Comparison of ENCODE assay signal across 30 cellular contexts in the genomic region with DNA sequence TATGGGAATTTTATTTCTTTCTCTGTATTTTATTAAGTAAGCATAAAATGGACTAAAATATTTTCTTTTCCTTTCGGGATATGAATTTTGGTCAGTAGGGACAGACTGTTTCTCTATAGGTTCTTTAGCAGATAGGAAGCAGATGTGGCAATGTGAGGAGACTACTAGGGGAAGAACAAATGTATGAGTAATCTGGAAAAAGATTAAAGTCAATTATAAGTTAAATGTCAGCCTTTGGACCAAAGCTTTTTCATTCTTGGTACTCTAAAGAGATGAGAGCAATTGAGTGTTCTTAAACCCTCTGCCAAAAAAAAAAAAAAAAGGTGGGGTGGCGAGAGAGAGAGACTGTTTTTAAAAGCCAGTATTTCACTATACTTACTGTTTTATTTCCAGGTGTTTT.
DNase-seq lines count a peak whose midpoint lies in the region; ATAC-seq and TF ChIP-seq lines count a peak whose summit lies in the region.
"Had no signal": no experiment of that assay in that cellular context is flagged by ENCODE, and none has a peak within 500 bp of the region (broad histone marks: within the 10 kb centered on the region; RNA-seq: fewer than 3 reads in every experiment).

No MANE protein-coding gene starts in this region.

- DNase-seq in ELR (ENCODE audit: low read depth) (peak; percentile 6), SK-N-SH (no peak), fibroblast of gingiva (ENCODE audit: low read depth) (peak; percentile 44), skeletal muscle cell (ENCODE audit: low read depth) (peak; percentile 11), UCSD-AML1 (lab: John Stamatoyannopoulos, UW; ENCODE audit: unreplicated experiment) (no peak), retina (no peak), NCI-H1048 (lab: John Stamatoyannopoulos, UW) (no peak)
- DNase-seq in activated CD8-positive, alpha-beta T cell treated with anti-CD3 and anti-CD28 coated beads, Interleukin-2, amount 10 ng/mL, durations not matched to agents 7 days and 5 days: no peak
- DNase-seq: activated CD4-positive, alpha-beta T cell treated with anti-CD3 and anti-CD28 coated beads for 48 hours; anterior cingulate cortex; CD4-positive, CD25-positive, alpha-beta regulatory T cell; cortex of kidney; DND-41; Karpas-422; NCI-H1436; NCI-H748 treated with DMSO at 0.1 percent for 48 hours; occipital lobe; SHP77; stimulated activated naive CD4-positive, alpha-beta T cell treated with Interleukin-2 at 50 U/mL for 16 hours; SW 1271; T-helper 9 cell; WERI-Rb-1 had no signal

- no peaks in the 10 kb centered on the region for H3K36me3 Mint-ChIP-seq in activated CD8-positive, alpha-beta T cell treated with anti-CD3 and anti-CD28 coated beads, Interleukin-2, amount 10 ng/mL, durations not matched to agents 7 days and 5 days (ENCODE audit: low read depth)
- H3K36me3 Mint-ChIP-seq: activated naive CD4-positive, alpha-beta T cell treated with anti-CD3 and anti-CD28 coated beads, Interleukin-2, amount 50 U/mL, for 24 hours; CD4-positive, CD25-positive, alpha-beta regulatory T cell; natural killer cell treated with Interleukin-12 subunit alpha and Interleukin-12 subunit beta and Interleukin-15 and Interleukin-18, amount 100 ng/mL, for 72 hours had no signal

- no peak overlapping the region for H2AFZ ChIP-seq in SK-N-SH (ENCODE audit: low read depth)

- no peaks in the 10 kb centered on the region for H3K9me3 Mint-ChIP-seq in activated CD8-positive, alpha-beta T cell treated with anti-CD3 and anti-CD28 coated beads, Interleukin-2, amount 10 ng/mL, durations not matched to agents 7 days and 5 days (ENCODE audit: insufficient read depth)

- H3K27me3 Mint-ChIP-seq in activated CD8-positive, alpha-beta T cell treated with anti-CD3 and anti-CD28 coated beads, Interleukin-2, amount 10 ng/mL, durations not matched to agents 7 days and 5 days (ENCODE audit: low read depth): peaks cover 9% of the 10 kb centered on the region

- no peaks in the 10 kb centered on the region for H3K4me1 Mint-ChIP-seq in activated CD8-positive, alpha-beta T cell treated with anti-CD3 and anti-CD28 coated beads, Interleukin-2, amount 10 ng/mL, durations not matched to agents 7 days and 5 days (ENCODE audit: low read depth)
- H3K4me1 Mint-ChIP-seq: activated naive CD4-positive, alpha-beta T cell treated with anti-CD3 and anti-CD28 coated beads, Interleukin-2, amount 50 U/mL, for 24 hours; CD4-positive, CD25-positive, alpha-beta regulatory T cell had no signal

- TF ChIP-seq EP300 in SK-N-SH (IDR thresholded peaks at IDR 0.05; ENCODE audit: borderline replicate concordance in 1 of 2, low read depth in 1 of 2, low read length in 1 of 2): no peak

- no peak for TF ChIP-seq RAD21 in SK-N-SH (IDR thresholded peaks at IDR 0.05; ENCODE audit: low read length)

- H3K79me2 ChIP-seq in SK-N-SH (ENCODE audit: insufficient read depth): no peaks in the 10 kb centered on the region

- WGBS in SK-N-SH (ENCODE audit: low lambda C conversion rate): 48% methylated on average over 2 of the region's 2 CpGs

- POLR2A ChIA-PET in SK-N-SH (lab: Yijun Ruan, JAX): no interaction called here
- POLR2A ChIA-PET in activated CD8-positive, alpha-beta T cell treated with anti-CD3 and anti-CD28 coated beads, Interleukin-2, amount 10 ng/mL, durations not matched to agents 7 days and 5 days (lab: Charles Lee): no interaction called here

- H3K4me3 Mint-ChIP-seq in activated CD8-positive, alpha-beta T cell treated with anti-CD3 and anti-CD28 coated beads, Interleukin-2, amount 10 ng/mL, durations not matched to agents 7 days and 5 days: no peak overlapping the region
- H3K4me3 Mint-ChIP-seq: activated naive CD4-positive, alpha-beta T cell treated with anti-CD3 and anti-CD28 coated beads, Interleukin-2, amount 50 U/mL, for 24 hours; CD4-positive, CD25-positive, alpha-beta regulatory T cell; natural killer cell treated with Interleukin-12 subunit alpha and Interleukin-12 subunit beta and Interleukin-15 and Interleukin-18, amount 100 ng/mL, for 72 hours had no signal

- no peak overlapping the region for H3K4me3 ChIP-seq in SK-N-SH (ENCODE audit: low read depth in 2 of 2, low read length in 1 of 2)
- no peak overlapping the region for H3K4me3 ChIP-seq in skeletal muscle cell (ENCODE audit: low read depth, low read length)
- H3K4me3 ChIP-seq: cardiac muscle cell, HAP-1, smooth muscle cell had no signal

- no peaks in the 10 kb centered on the region for H3K27me3 ChIP-seq in SK-N-SH (ENCODE audit: insufficient read depth)
- H3K27me3 ChIP-seq: cardiac muscle cell had no signal

- H3K4me2 ChIP-seq in SK-N-SH: 0 out of 2 replicates have a peak overlapping the region, but pooled peaks have one; percentile 25
- H3K4me2 ChIP-seq: smooth muscle cell had no signal

- H3K9me2 ChIP-seq in SK-N-SH: no peaks in the 10 kb centered on the region

- H3F3A ChIP-seq in SK-N-SH (replicated peaks; ENCODE audit: insufficient read depth): peaks cover 23% of the 10 kb centered on the region

- no peaks in the 10 kb centered on the region for H4K20me1 ChIP-seq in SK-N-SH (ENCODE audit: insufficient read depth)

- no peak overlapping the region for H3K9ac ChIP-seq in SK-N-SH

- peak overlapping the region; percentile 36 to 63; a peak in 3 of 4 replicates for H3K27ac ChIP-seq in SK-N-SH (ENCODE audit: low read depth in 2 of 2, low read length in 1 of 2)
- H3K27ac ChIP-seq: cardiac muscle cell, WERI-Rb-1 had no signal

- no peak overlapping the region for H3K27ac Mint-ChIP-seq in activated CD8-positive, alpha-beta T cell treated with anti-CD3 and anti-CD28 coated beads, Interleukin-2, amount 10 ng/mL, durations not matched to agents 7 days and 5 days
- H3K27ac Mint-ChIP-seq: activated naive CD4-positive, alpha-beta T cell treated with anti-CD3 and anti-CD28 coated beads, Interleukin-2, amount 50 U/mL, for 24 hours; CD4-positive, CD25-positive, alpha-beta regulatory T cell; natural killer cell treated with Interleukin-12 subunit alpha and Interleukin-12 subunit beta and Interleukin-15 and Interleukin-18, amount 100 ng/mL, for 72 hours had no signal

- H3K36me3 ChIP-seq in SK-N-SH (replicated peaks in 1 of 2; ENCODE audit: control insufficient read depth in 1 of 2, insufficient read depth in 2 of 2, low read length in 1 of 2): peaks cover 0 to 5% of the 10 kb centered on the region in 2 experiments
- H3K36me3 ChIP-seq: cardiac muscle cell, HAP-1, WERI-Rb-1 had no signal

- CTCF ChIA-PET in SK-N-SH (lab: Yijun Ruan, JAX): no interaction called here
- CTCF ChIA-PET in activated CD8-positive, alpha-beta T cell treated with anti-CD3 and anti-CD28 coated beads, Interleukin-2, amount 10 ng/mL, durations not matched to agents 7 days and 5 days (lab: Charles Lee): no interaction called here

- peaks cover 0 to 4% of the 10 kb centered on the region in 2 experiments; a peak in 3 of 4 replicates for H3K4me1 ChIP-seq in SK-N-SH (ENCODE audit: control insufficient read depth in 1 of 2, insufficient read depth in 2 of 2, low read depth in 1 of 2, low read length in 1 of 2)
- H3K4me1 ChIP-seq: HAP-1 had no signal

- no peak for TF ChIP-seq CTCF in SK-N-SH (IDR thresholded peaks at IDR 0.05)

- ATAC-seq in activated CD8-positive, alpha-beta T cell treated with anti-CD3 and anti-CD28 coated beads, Interleukin-2, amount 10 ng/mL, durations not matched to agents 7 days and 5 days: no peak
- ATAC-seq: HepG2; left lobe of liver; natural killer cell treated with Interleukin-12 subunit alpha and Interleukin-12 subunit beta and Interleukin-15 and Interleukin-18, amount 100 ng/mL, for 72 hours; Panc1 had no signal

- peaks cover under 1% of the 10 kb centered on the region; the same call in 1 of the 2 replicates for H3K9me3 ChIP-seq in SK-N-SH

TF ChIP-seq in SK-N-SH, 30 proteins besides CTCF, POLR2A, EP300 and RAD21:
- TF ChIP-seq SIN3A (IDR thresholded peaks at IDR 0.05; ENCODE audit: borderline replicate concordance, low read depth, low read length): no peak
- TF ChIP-seq RCOR1 (IDR thresholded peaks at IDR 0.05; ENCODE audit: low read length): no peak
- no peak for TF ChIP-seq RXRA (IDR thresholded peaks at IDR 0.05; ENCODE audit: borderline replicate concordance, low read depth)
- no peak for TF ChIP-seq FOXJ3 (CRISPR knock-in tag; IDR thresholded peaks at IDR 0.05)
- TF ChIP-seq YY1 (IDR thresholded peaks at IDR 0.05; ENCODE audit: low read depth): no peak
- TF ChIP-seq, protein P1, sequence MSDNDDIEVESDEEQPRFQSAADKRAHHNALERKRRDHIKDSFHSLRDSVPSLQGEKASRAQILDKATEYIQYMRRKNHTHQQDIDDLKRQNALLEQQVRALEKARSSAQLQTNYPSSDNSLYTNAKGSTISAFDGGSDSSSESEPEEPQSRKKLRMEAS (IDR thresholded peaks at IDR 0.05; ENCODE audit: low read depth): no peak
- no peak for TF ChIP-seq ZBTB33 (IDR thresholded peaks at IDR 0.05; ENCODE audit: borderline replicate concordance, low read depth)

Comparison
In these comparisons a context has a peak if more than half of its experiments do, and no peak if none do; other contexts are left out.
1. DNase-seq: peak in ELR (single experiment), fibroblast of gingiva (single experiment) and skeletal muscle cell (single experiment); none in SK-N-SH (single experiment), activated CD8-positive, alpha-beta T cell treated with anti-CD3 and anti-CD28 coated beads, Interleukin-2, amount 10 ng/mL, durations not matched to agents 7 days and 5 days (single experiment), UCSD-AML1 (single experiment), retina (single experiment) and NCI-H1048 (single experiment).